ENCODE assay signal across 18 cellular contexts in genomic region chr16:82150569-82150968, GRCh38. TPM values are rescaled to one million over a fixed set of nuclear protein-coding genes. Genes with fewer than 3 reads are reported as not detected.
DNase-seq lines count a peak whose midpoint lies in the region; ATAC-seq and TF ChIP-seq lines count a peak whose summit lies in the region.
"Had no signal": no experiment of that assay in that cellular context is flagged by ENCODE, and none has a peak within 500 bp of the region (broad histone marks: within the 10 kb centered on the region; RNA-seq: fewer than 3 reads in every experiment).

No MANE protein-coding gene starts in this region.

- POLR2A ChIA-PET in IMR-90 (lab: Charles Lee; ENCODE audit: unreplicated experiment) = no interaction called here

- H2BK5ac ChIP-seq in IMR-90 (ENCODE audit: low read depth, low read length, poor library complexity, severe bottlenecking) = no peak overlapping the region

- no peak overlapping the region for H4K8ac ChIP-seq in IMR-90 (ENCODE audit: low read depth in 2 of 2, low read length in 2 of 2)

- TF ChIP-seq POLR2A in breast epithelium (IDR thresholded peaks at IDR 0.05) (no peak), IMR-90 (IDR thresholded peaks at IDR 0.05; ENCODE audit: low read depth, low read length) (no peak)

- H3K4ac ChIP-seq in IMR-90 (ENCODE audit: low read depth, low read length) = no peak overlapping the region

- no peak overlapping the region for H2BK120ac ChIP-seq in IMR-90 (ENCODE audit: low read depth, low read length)

- H3K27me3 ChIP-seq in breast epithelium (no peaks in the 10 kb centered on the region), mammary epithelial cell (ENCODE audit: insufficient read depth, low read length) (no peaks in the 10 kb centered on the region), IMR-90 (ENCODE audit: control insufficient read depth, insufficient read depth, low read length) (no peaks in the 10 kb centered on the region), neural progenitor cell (no peaks in the 10 kb centered on the region)

- peaks cover 11 to 32% of the 10 kb centered on the region in 2 experiments; a peak in 3 of 4 replicates for H3K79me1 ChIP-seq in IMR-90 (ENCODE audit: low read depth in 1 of 2, low read length in 2 of 2)

- intact Hi-C loops in breast epithelium (cut with DNase I; ENCODE audit: low total_unique reads) (no loop called here), mammary epithelial cell (cut with micrococcal nuclease) (no loop called here), IMR-90 (cut with micrococcal nuclease) (no loop called here)

- peaks cover 7% of the 10 kb centered on the region for H3K4me1 Mint-ChIP-seq in neural progenitor cell
- H3K4me1 Mint-ChIP-seq: B cell had no signal

- H3K27me3 Mint-ChIP-seq in neural progenitor cell (ENCODE audit: insufficient read depth, low read depth) = no peaks in the 10 kb centered on the region
- H3K27me3 Mint-ChIP-seq: B cell; CD4-positive, alpha-beta memory T cell had no signal

- H3K4me2 ChIP-seq in mammary epithelial cell (ENCODE audit: insufficient read depth, low read depth, low read length) (no peak overlapping the region), IMR-90 (ENCODE audit: low read depth, low read length) (no peak overlapping the region), neural progenitor cell (peak overlapping the region; percentile 46)

- H4K91ac ChIP-seq in IMR-90 (ENCODE audit: insufficient read depth, low read depth, low read length) = no peak overlapping the region

- H3K9me3 ChIP-seq in breast epithelium (no peaks in the 10 kb centered on the region), mammary epithelial cell (replicated peaks; ENCODE audit: insufficient read depth, low read length) (no peaks in the 10 kb centered on the region), IMR-90 (ENCODE audit: control insufficient read depth, insufficient read depth, low read length) (no peaks in the 10 kb centered on the region), neural progenitor cell (ENCODE audit: low read depth) (no peaks in the 10 kb centered on the region)

- H4K5ac ChIP-seq in IMR-90 (ENCODE audit: low read depth, low read length) = no peak overlapping the region

- ATAC-seq in IMR-90 (ENCODE audit: low read depth) = no peak
- ATAC-seq in GM21723 (IDR thresholded peaks at IDR 0.05; ENCODE audit: unreplicated experiment) = no peak
- ATAC-seq: HCT116 had no signal

- no peak overlapping the region for H2BK15ac ChIP-seq in IMR-90 (ENCODE audit: low read depth, low read length)

- CTCF ChIA-PET in mammary epithelial cell (lab: Charles Lee; ENCODE audit: low non-redundant PET) (no interaction called here), IMR-90 (lab: Yijun Ruan, JAX) (no interaction called here)

- no peak for TF ChIP-seq RAD21 in IMR-90 (IDR thresholded peaks at IDR 0.05; ENCODE audit: low read length)

- no TSS peak for BruUV-seq in mammary epithelial cell (replicated peaks; lab: Mats Ljungman, UMichigan)
- no TSS peak for BruUV-seq in IMR-90 (replicated peaks; lab: Mats Ljungman, UMichigan)

- H3K27ac ChIP-seq in breast epithelium (peak overlapping the region; percentile 33 to 40), mammary epithelial cell (ENCODE audit: insufficient read depth, low read depth, low read length) (no peak overlapping the region), IMR-90 (ENCODE audit: insufficient read depth, low read length) (no peak overlapping the region), VCaP (peak overlapping the region; percentile 84), neural progenitor cell (peak overlapping the region; percentile 47)
- H3K27ac ChIP-seq: HL-60 had no signal

- H3K27ac Mint-ChIP-seq in neural progenitor cell = no peak overlapping the region
- H3K27ac Mint-ChIP-seq: B cell had no signal

- no peak overlapping the region for H3K56ac ChIP-seq in IMR-90 (ENCODE audit: extremely low read depth, insufficient read depth, low read length)

- no peak overlapping the region for H3K23ac ChIP-seq in IMR-90 (ENCODE audit: low read depth, low read length)

- H3K9ac ChIP-seq in mammary epithelial cell (ENCODE audit: insufficient read depth, low read length) (no peak overlapping the region), IMR-90 (ENCODE audit: low read depth, low read length) (no peak overlapping the region), neural progenitor cell (no peak overlapping the region)

- no peak for DNase-seq in breast epithelium (ENCODE audit: low spot score in 2 of 2)
- DNase-seq in mammary epithelial cell = no peak
- no peak for DNase-seq in IMR-90
- DNase-seq in neural progenitor cell (ENCODE audit: low spot score) = no peak
- DNase-seq in NOMO-1 (lab: John Stamatoyannopoulos, UW; ENCODE audit: unreplicated experiment in 2 of 2) = no peak
- DNase-seq in NCI-H2171 treated with DMSO at 0.1 percent for 48 hours (lab: John Stamatoyannopoulos, UW) = no peak
- DNase-seq: C1 segment of cervical spinal cord; CD4-positive, alpha-beta memory T cell; COR-L47; DMS153; DMS79 treated with DMSO at 0.1 percent for 48 hours; EL; GDM1 had no signal

- H3K9me1 ChIP-seq in IMR-90 (ENCODE audit: insufficient read depth, low read length) = peaks cover 8% of the 10 kb centered on the region

- peaks cover 63% of the 10 kb centered on the region for H3K36me3 Mint-ChIP-seq in neural progenitor cell

- H2BK20ac ChIP-seq in IMR-90 (ENCODE audit: low read depth, low read length) = 0 out of 2 replicates have a peak overlapping the region, but pooled peaks have one; percentile 36

- H3K79me2 ChIP-seq in mammary epithelial cell (ENCODE audit: insufficient read depth, low read length) (peaks cover 38% of the 10 kb centered on the region), neural progenitor cell (ENCODE audit: low read depth) (peaks cover 48% of the 10 kb centered on the region)

- no peak overlapping the region for H3K4me3 ChIP-seq in breast epithelium
- no peak overlapping the region for H3K4me3 ChIP-seq in mammary epithelial cell (replicated peaks in 1 of 3; ENCODE audit: insufficient read depth in 1 of 3, low read depth in 2 of 3, low read length in 3 of 3)
- H3K4me3 ChIP-seq in IMR-90 (ENCODE audit: insufficient read depth, low read depth, low read length) = no peak overlapping the region
- no peak overlapping the region for H3K4me3 ChIP-seq in neural progenitor cell

- no peaks in the 10 kb centered on the region for H3K4me1 ChIP-seq in breast epithelium
- H3K4me1 ChIP-seq in mammary epithelial cell (ENCODE audit: insufficient read depth, low read length) = no peaks in the 10 kb centered on the region
- peaks cover 4% of the 10 kb centered on the region; the same call in 1 of the 2 replicates for H3K4me1 ChIP-seq in IMR-90 (ENCODE audit: control insufficient read depth, insufficient read depth, low read length)
- H3K4me1 ChIP-seq in neural progenitor cell = peaks cover 14% of the 10 kb centered on the region

- H3K14ac ChIP-seq in IMR-90 (replicated peaks; ENCODE audit: low read depth, low read length) = no peak overlapping the region

- TF ChIP-seq CTCF in breast epithelium (IDR thresholded peaks at IDR 0.05) (no peak), mammary epithelial cell (conservative IDR thresholded peaks at IDR 0.05 in 1 of 2, IDR thresholded peaks at IDR 0.05 in 1 of 2; ENCODE audit: extremely low read depth in 1 of 2, insufficient read depth in 1 of 2, low read depth in 1 of 2, low read length in 2 of 2) (no peak), IMR-90 (conservative IDR thresholded peaks at IDR 0.05; ENCODE audit: low read depth, low read length) (no peak), VCaP (conservative IDR thresholded peaks at IDR 0.05) (no peak), neural progenitor cell (IDR thresholded peaks at IDR 0.05) (no peak)

- in situ Hi-C loops in mammary epithelial cell (cut with MboI; ENCODE audit: low sequenced_read_pairs in 2 of 2) = no loop called here
- in situ Hi-C loops in IMR-90 (cut with MboI; ENCODE audit: low sequenced_read_pairs) = no loop called here

- H4K20me1 ChIP-seq in mammary epithelial cell (ENCODE audit: insufficient read depth, low read length) (no peaks in the 10 kb centered on the region), IMR-90 (ENCODE audit: insufficient read depth, low read length) (0 out of 2 replicates have a peak, but pooled peaks cover 4% of the 10 kb centered on the region), neural progenitor cell (ENCODE audit: low read depth) (no peaks in the 10 kb centered on the region)

- dilution Hi-C loops in mammary epithelial cell (cut with HindIII; ENCODE audit: low sequenced_read_pairs) (no loop called here), IMR-90 (cut with HindIII; ENCODE audit: low sequenced_read_pairs, unreplicated experiment) (no loop called here)

- H2AK9ac ChIP-seq in IMR-90 (replicated peaks; ENCODE audit: low read depth, low read length, poor library complexity) = no peak overlapping the region

- H2AFZ ChIP-seq in mammary epithelial cell (ENCODE audit: low read depth, low read length) (no peak overlapping the region), IMR-90 (replicated peaks; ENCODE audit: low read length, poor library complexity) (no peak overlapping the region), neural progenitor cell (replicated peaks) (no peak overlapping the region)

- 56% methylated on average over 1 of the region's 1 CpG for WGBS in mammary epithelial cell (ENCODE audit: low coverage, missing lambda C conversion rate)
- no CpG with 5 or more reads among the region's 1 CpG for WGBS in IMR-90 (ENCODE audit: extremely low coverage in 2 of 2, insufficient read length in 1 of 2), 2 experiments

- H3K9me3 Mint-ChIP-seq in neural progenitor cell = peaks cover 11% of the 10 kb centered on the region
- H3K9me3 Mint-ChIP-seq: CD4-positive, alpha-beta memory T cell had no signal

- no peak overlapping the region for H3K4me3 Mint-ChIP-seq in neural progenitor cell
- H3K4me3 Mint-ChIP-seq: B cell; CD4-positive, alpha-beta memory T cell had no signal

- no peak overlapping the region for H3K18ac ChIP-seq in IMR-90 (ENCODE audit: low read depth, low read length)

- H3K36me3 ChIP-seq in breast epithelium (no peaks in the 10 kb centered on the region), mammary epithelial cell (ENCODE audit: insufficient read depth, low read length) (peaks cover 31% of the 10 kb centered on the region), IMR-90 (ENCODE audit: control insufficient read depth, insufficient read depth, low read length) (peaks cover 32% of the 10 kb centered on the region), neural progenitor cell (peaks cover 20% of the 10 kb centered on the region)

- peaks cover 5% of the 10 kb centered on the region for H3F3A ChIP-seq in neural progenitor cell (ENCODE audit: low read depth)

- no peak overlapping the region for H2AK5ac ChIP-seq in IMR-90 (ENCODE audit: low read depth, low read length)

TF ChIP-seq in IMR-90, 13 proteins besides CTCF, POLR2A, EP300 and RAD21 (continues in another document):
- no peak for TF ChIP-seq MAFK (IDR thresholded peaks at IDR 0.05; ENCODE audit: low read depth, low read length)

RNA-seq across cellular contexts. Expression of gene MPHOSPH6, which starts 19.5 kb away (rescaled TPM):
- total RNA-seq in breast epithelium = 10 to 100 TPM; 24.0 to 70.4 (median 60.0) TPM
- 10 to 100 TPM; 39.3 to 68.1 TPM for total RNA-seq in mammary epithelial cell
- polyA plus RNA-seq in mammary epithelial cell = 30.9 TPM
- 5.4 TPM for polyA minus RNA-seq in mammary epithelial cell
- 5.4 and 28.1 TPM in 2 replicates for total RNA-seq in IMR-90 (2012; rRNA removed)
- polyA plus RNA-seq in IMR-90 (2012; rRNA removed) = 11.8 and 15.5 TPM in 2 replicates
- 1.3 and 3.0 TPM in 2 replicates for polyA plus RNA-seq in IMR-90 (2012; cell fraction: cytosol; rRNA removed)
- 1.5 and 19.0 TPM in 2 replicates for polyA plus RNA-seq in IMR-90 (2012; cell fraction: nucleus; rRNA removed; ENCODE audit: low replicate concordance)
- 64.4 and 111 TPM in 2 replicates for total RNA-seq in neural progenitor cell (ENCODE audit: low replicate concordance)

Comparison
In these comparisons a context has a peak if more than half of its experiments do, and no peak if none do; other contexts are left out.
1. H3K27ac ChIP-seq: peak in breast epithelium (2 of 2), VCaP (single experiment) and neural progenitor cell (single experiment); none in mammary epithelial cell (single experiment) and IMR-90 (single experiment).